ENCODE assay signal across 9 cellular contexts in genomic region chr19:46639356-46640061, GRCh38. TPM values are rescaled to one million over a fixed set of nuclear protein-coding genes. Genes with fewer than 3 reads are reported as not detected.
DNase-seq lines count a peak whose midpoint lies in the region; ATAC-seq and TF ChIP-seq lines count a peak whose summit lies in the region.
"Had no signal": no experiment of that assay in that cellular context is flagged by ENCODE, and none has a peak within 500 bp of the region (broad histone marks: within the 10 kb centered on the region; RNA-seq: fewer than 3 reads in every experiment).

No MANE protein-coding gene starts in this region.

- no peak for TF ChIP-seq CTCF in HL-60 (IDR thresholded peaks at IDR 0.05; ENCODE audit: insufficient read depth, low read length)
- no peak for TF ChIP-seq CTCF in activated CD8-positive, alpha-beta T cell treated with anti-CD3 and anti-CD28 coated beads for 36 hours (IDR thresholded peaks at IDR 0.05)

- CTCF ChIA-PET in activated CD8-positive, alpha-beta T cell treated with anti-CD3 and anti-CD28 coated beads for 36 hours (lab: Charles Lee), result interaction anchor here (0.8 to 1.0 kb wide), 4 partner anchors 9 to 117 kb away, joined by 3 to 4 read pairs (median 4); no protein-coding TSS in a partner anchor

- DNase-seq in D341Med (ENCODE audit: low spot score), result peak; percentile 59
- peak; percentile 36 to 57 for DNase-seq in HL-60 (ENCODE audit: low read depth in 1 of 2, low spot score in 1 of 2)
- peak; percentile 75 for DNase-seq in activated CD8-positive, alpha-beta T cell treated with anti-CD3 and anti-CD28 coated beads for 36 hours
- peak; percentile 83 for DNase-seq in hepatic stellate cell (ENCODE audit: low spot score)
- no peak for DNase-seq in skeletal muscle cell (ENCODE audit: low read depth)
- DNase-seq in stimulated activated CD4-positive, alpha-beta T cell treated with anti-CD3 and anti-CD28 coated beads, Interleukin-2, amount 100 ng/mL, for 48 hours, result no peak

- H3K4me3 ChIP-seq in HL-60 (replicated peaks; ENCODE audit: insufficient read depth, low read length) (peak overlapping the region; percentile 31), skeletal muscle cell (ENCODE audit: low read depth, low read length) (peak overlapping the region; percentile 53)

- H3K36me3 Mint-ChIP-seq in activated CD8-positive, alpha-beta T cell treated with anti-CD3 and anti-CD28 coated beads for 36 hours (ENCODE audit: low read depth), result no peaks in the 10 kb centered on the region
- H3K36me3 Mint-ChIP-seq in stimulated activated memory B cell treated with anti-CD40 and anti-IgM and Interleukin-4, amounts not matched to agents 10 μg/mL and 1 μg/mL and 100 μg/mL, for 72 hours, result no peaks in the 10 kb centered on the region

- H3K27me3 ChIP-seq in HL-60 (ENCODE audit: insufficient read depth, poor library complexity, severe bottlenecking), result peaks cover 48% of the 10 kb centered on the region

- POLR2A ChIA-PET in activated CD8-positive, alpha-beta T cell treated with anti-CD3 and anti-CD28 coated beads for 36 hours (lab: Charles Lee), result interaction anchor here (0.9 to 1.5 kb wide), 3 partner anchors 18 to 34 kb away, joined by 4 to 7 read pairs (median 4); no protein-coding TSS in a partner anchor

- peaks cover 10% of the 10 kb centered on the region for H3K4me1 Mint-ChIP-seq in activated CD8-positive, alpha-beta T cell treated with anti-CD3 and anti-CD28 coated beads for 36 hours (ENCODE audit: low read depth)
- no peaks in the 10 kb centered on the region for H3K4me1 Mint-ChIP-seq in stimulated activated memory B cell treated with anti-CD40 and anti-IgM and Interleukin-4, amounts not matched to agents 10 μg/mL and 1 μg/mL and 100 μg/mL, for 72 hours

- no peak overlapping the region for H3K4me3 Mint-ChIP-seq in activated CD8-positive, alpha-beta T cell treated with anti-CD3 and anti-CD28 coated beads for 36 hours
- no peak overlapping the region for H3K4me3 Mint-ChIP-seq in stimulated activated memory B cell treated with anti-CD40 and anti-IgM and Interleukin-4, amounts not matched to agents 10 μg/mL and 1 μg/mL and 100 μg/mL, for 72 hours
- H3K4me3 Mint-ChIP-seq: activated B cell treated with CpG ODN at 0.5 μM for 24 hours had no signal

- H3K27me3 Mint-ChIP-seq in activated CD8-positive, alpha-beta T cell treated with anti-CD3 and anti-CD28 coated beads for 36 hours, result peaks cover 11% of the 10 kb centered on the region
- peaks cover 21% of the 10 kb centered on the region for H3K27me3 Mint-ChIP-seq in stimulated activated memory B cell treated with anti-CD40 and anti-IgM and Interleukin-4, amounts not matched to agents 10 μg/mL and 1 μg/mL and 100 μg/mL, for 72 hours

- no peak overlapping the region for H3K27ac ChIP-seq in HL-60 (replicated peaks)

- peak; percentile 4 for ATAC-seq in activated CD8-positive, alpha-beta T cell treated with anti-CD3 and anti-CD28 coated beads for 36 hours
- ATAC-seq in stimulated activated memory B cell treated with anti-CD40 and anti-IgM and Interleukin-4, amounts not matched to agents 10 μg/mL and 1 μg/mL and 100 μg/mL, for 72 hours, result no peak
- no peak for ATAC-seq in GM19452 (IDR thresholded peaks at IDR 0.05; ENCODE audit: unreplicated experiment)

- intact Hi-C loops in activated CD8-positive, alpha-beta T cell treated with anti-CD3 and anti-CD28 coated beads for 36 hours (cut with micrococcal nuclease), result no loop called here

- peak overlapping the region; percentile 40 for H3K27ac Mint-ChIP-seq in activated CD8-positive, alpha-beta T cell treated with anti-CD3 and anti-CD28 coated beads for 36 hours
- no peak overlapping the region for H3K27ac Mint-ChIP-seq in stimulated activated memory B cell treated with anti-CD40 and anti-IgM and Interleukin-4, amounts not matched to agents 10 μg/mL and 1 μg/mL and 100 μg/mL, for 72 hours
- H3K27ac Mint-ChIP-seq: activated B cell treated with CpG ODN at 0.5 μM for 24 hours had no signal

- H3K9me3 Mint-ChIP-seq in activated CD8-positive, alpha-beta T cell treated with anti-CD3 and anti-CD28 coated beads for 36 hours, result no peaks in the 10 kb centered on the region
- no peaks in the 10 kb centered on the region for H3K9me3 Mint-ChIP-seq in stimulated activated memory B cell treated with anti-CD40 and anti-IgM and Interleukin-4, amounts not matched to agents 10 μg/mL and 1 μg/mL and 100 μg/mL, for 72 hours
- H3K9me3 Mint-ChIP-seq: activated B cell treated with CpG ODN at 0.5 μM for 24 hours had no signal

RNA-seq across cellular contexts. Expression of gene GNG8, which starts 3.5 kb away (rescaled TPM):
- total RNA-seq in activated CD8-positive, alpha-beta T cell treated with anti-CD3 and anti-CD28 coated beads for 36 hours, result 10 to 100 TPM; 33.0 to 45.4 TPM

RNA-seq across cellular contexts. Expression of gene PTGIR, which starts 14.6 kb away (rescaled TPM):
- 10 to 100 TPM; 45.4 to 48.8 TPM for total RNA-seq in activated CD8-positive, alpha-beta T cell treated with anti-CD3 and anti-CD28 coated beads for 36 hours

RNA-seq across cellular contexts. Expression of gene DACT3, which starts 21.5 kb away (rescaled TPM):
- total RNA-seq in activated CD8-positive, alpha-beta T cell treated with anti-CD3 and anti-CD28 coated beads for 36 hours, result 1 to 10 TPM; 5.8 to 6.1 TPM

RNA-seq across cellular contexts. Expression of gene CALM3, which starts 38.4 kb away (rescaled TPM):
- 100 to 1,000 TPM; 565 to 582 TPM for total RNA-seq in activated CD8-positive, alpha-beta T cell treated with anti-CD3 and anti-CD28 coated beads for 36 hours

Comparison
In these comparisons a context has a peak if more than half of its experiments do, and no peak if none do; other contexts are left out.
1. DNase-seq: peak in D341Med (single experiment), HL-60 (2 of 2), activated CD8-positive, alpha-beta T cell treated with anti-CD3 and anti-CD28 coated beads for 36 hours (single experiment) and hepatic stellate cell (single experiment); none in skeletal muscle cell (single experiment) and stimulated activated CD4-positive, alpha-beta T cell treated with anti-CD3 and anti-CD28 coated beads, Interleukin-2, amount 100 ng/mL, for 48 hours (0 of 2).